Comparison of ENCODE assay signal across 1 cellular context in the genomic region with DNA sequence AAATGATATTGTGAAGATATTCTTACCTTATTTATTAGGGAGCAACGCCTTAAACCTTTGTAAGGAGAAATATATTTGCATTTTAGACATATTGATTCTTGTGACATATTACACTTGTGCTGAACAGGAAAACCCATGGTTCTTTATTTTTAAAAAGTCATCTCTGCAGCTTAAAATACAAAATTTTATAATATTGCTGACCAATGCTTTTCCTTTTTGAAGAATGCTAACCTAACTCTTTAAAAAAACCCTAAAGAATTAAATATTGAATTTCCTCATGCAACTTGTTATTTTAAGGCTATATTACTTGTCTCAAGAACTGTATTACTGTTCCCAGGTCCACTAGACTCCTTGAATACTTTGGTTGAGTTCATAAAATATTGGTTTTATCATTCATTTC.
TF ChIP-seq lines count a peak whose summit lies in the region.

No MANE protein-coding gene starts in this region.

TF ChIP-seq in IMR-90, 13 proteins besides CTCF, POLR2A, EP300 and RAD21 (continued from another document):
- peak; percentile 75 for TF ChIP-seq MAFK (IDR thresholded peaks at IDR 0.05; ENCODE audit: low read depth, low read length)
